Comparison of ENCODE assay signal across 8 cellular contexts in the genomic region with DNA sequence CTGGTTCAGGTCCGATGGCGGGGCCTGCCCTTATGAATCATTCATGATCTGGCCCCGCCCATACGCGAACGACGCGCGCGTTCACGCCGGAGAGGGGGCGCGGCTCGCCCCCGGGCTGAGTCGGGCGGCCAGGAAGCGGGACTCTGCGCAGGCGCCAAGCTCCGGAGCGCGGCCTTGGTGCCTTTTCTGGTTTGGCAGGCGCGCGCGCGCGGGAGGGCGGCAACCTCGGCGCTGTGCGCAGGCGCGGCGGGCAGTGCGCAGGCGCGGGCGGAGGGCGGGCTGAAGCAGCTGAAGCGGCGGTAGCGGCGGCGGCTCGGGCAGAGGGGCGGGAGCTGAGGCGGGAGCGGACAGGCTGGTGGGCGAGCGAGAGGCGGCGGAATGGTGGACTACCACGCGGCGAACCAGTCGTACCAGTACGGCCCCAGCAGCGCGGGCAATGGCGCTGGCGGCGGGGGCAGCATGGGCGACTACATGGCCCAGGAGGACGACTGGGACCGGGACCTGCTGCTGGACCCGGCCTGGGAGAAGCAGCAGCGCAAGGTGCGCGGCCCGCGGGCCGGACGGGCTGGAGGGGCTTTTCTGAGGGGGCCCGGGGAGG. TPM values are rescaled to one million over a fixed set of nuclear protein-coding genes. Genes with fewer than 3 reads are reported as not detected.
DNase-seq lines count a peak whose midpoint lies in the region; ATAC-seq, FAIRE-seq and TF ChIP-seq lines count a peak whose summit lies in the region.

Gene ACTN4, plus strand, starts transcription at position 282 of the 598 bp plus-strand sequence. Its CDS starts 97 bp downstream, at position 379.

- peak within 1 kb of the TSS; percentile 100 for H3K4me3 ChIP-seq in BJ (ENCODE audit: low read depth, low read length)

- no peaks in the 10 kb centered on the region for H3K36me3 ChIP-seq in BJ (ENCODE audit: control insufficient read depth, insufficient read depth, low read length)

- CTCF ChIA-PET in BJ (lab: Yijun Ruan, JAX): interaction anchor here (0.6 to 6.1 kb wide), 8 partner anchors 9 to 328 kb away, joined by 3 to 49 read pairs (median 3); partner anchors contain the start of genes FAM98C and FBXO17

- ATAC-seq in HG03442 (IDR thresholded peaks at IDR 0.05; ENCODE audit: unreplicated experiment): peak; percentile 89

- TF ChIP-seq CTCF in BJ (IDR thresholded peaks at IDR 0.05; ENCODE audit: insufficient read depth, low read depth, low read length): no peak

- DNase-seq in BJ (ENCODE audit: low read depth): peak; percentile 74
- peak; percentile 89 for DNase-seq in GM19239 (ENCODE audit: insufficient read length, low spot score)
- peak; percentile 95 to 98 for DNase-seq in NCI-H524 (lab: John Stamatoyannopoulos, UW)
- DNase-seq in activated CD4-positive, alpha-beta T cell treated with anti-CD3 and anti-CD28 coated beads for 48 hours: peak; percentile 100
- DNase-seq in stimulated activated CD4-positive, alpha-beta T cell treated with anti-CD3 and anti-CD28 coated beads, Interleukin-1b, Interleukin-23, amount 100 ng/mL, for 24 hours (ENCODE audit: low read depth in 4 of 4, low spot score in 1 of 4): peak; percentile 99 to 100 (median 99)

- POLR2A ChIA-PET in BJ (lab: Charles Lee): interaction anchor here (0.5 to 1.4 kb wide), 7 partner anchors 27 to 182 kb away, joined by 3 to 5 read pairs (median 3); partner anchors contain the start of gene EIF3K

- no peaks in the 10 kb centered on the region for H3K27me3 ChIP-seq in BJ (ENCODE audit: control insufficient read depth, insufficient read depth, low read length)
- H3K27me3 ChIP-seq in layer of hippocampus (ENCODE audit: control insufficient read depth, insufficient read depth, low read length): no peaks in the 10 kb centered on the region

- FAIRE-seq in GM19239 (lab: Jason Lieb, UNC): peak; percentile 90

- peak within 1 kb of the TSS; percentile 84 for H3K27ac ChIP-seq in cingulate gyrus (ENCODE audit: low read depth, low read length)
- H3K27ac ChIP-seq in layer of hippocampus (ENCODE audit: low read depth, low read length): peak within 1 kb of the TSS; percentile 92

RNA-seq across cellular contexts. Expression of gene ACTN4, which starts in this region (rescaled TPM):
- 592 and 970 TPM in 2 replicates for polyA plus RNA-seq in BJ (2011; rRNA removed)
- polyA minus RNA-seq in BJ (2011; rRNA and poly(A)+ RNA removed): 439 and 477 TPM in 2 replicates

Comparison
In these comparisons a context has a peak if more than half of its experiments do, and no peak if none do; other contexts are left out.
1. Peak in every context shown above with its lines: DNase-seq, ATAC-seq, H3K4me3 ChIP-seq and H3K27ac ChIP-seq.